16 cellular contexts compared by ENCODE assay signal in genomic region chr13:101231751-101232428, GRCh38.
DNase-seq lines count a peak whose midpoint lies in the region; ATAC-seq and TF ChIP-seq lines count a peak whose summit lies in the region.
"Had no signal": no experiment of that assay in that cellular context is flagged by ENCODE, and none has a peak within 500 bp of the region (broad histone marks: within the 10 kb centered on the region; RNA-seq: fewer than 3 reads in every experiment).

No MANE protein-coding gene starts in this region.

- no peak for ATAC-seq in aorta (ENCODE audit: low FRiP score)
- ATAC-seq: activated naive CD8-positive, alpha-beta T cell treated with anti-CD3 and anti-CD28 coated beads, Interleukin-2, amount 50 U/mL, for 24 hours; stimulated activated naive CD8-positive, alpha-beta T cell treated with anti-CD3 and anti-CD28 coated beads, Interleukin-15, Interleukin-2, amounts not matched to agents 100 U/mL and 50 U/mL, for 24 hours had no signal

- BruUV-seq in mammary epithelial cell (replicated peaks; lab: Mats Ljungman, UMichigan): no TSS peak

- CTCF ChIA-PET in mammary epithelial cell (lab: Charles Lee; ENCODE audit: low non-redundant PET): no interaction called here

- WGBS in mammary epithelial cell (ENCODE audit: low coverage, missing lambda C conversion rate): 88% methylated on average over 5 of the region's 5 CpGs
- WGBS in hepatocyte (ENCODE audit: low lambda C conversion rate, missing lambda C conversion rate): 81% methylated on average over 5 of the region's 5 CpGs
- 72 to 79% (median 76%) methylated on average over 5 of the region's 5 CpGs for WGBS in ovary, 3 donors
- 74 to 88% methylated on average over 5 of the region's 5 CpGs for WGBS in aorta, 2 donors

- no peak for TF ChIP-seq EP300 in ovary (IDR thresholded peaks at IDR 0.05)

- no peaks in the 10 kb centered on the region for H3K9me2 ChIP-seq in hepatocyte (replicated peaks; ENCODE audit: insufficient read depth)

- H3K27me3 ChIP-seq in mammary epithelial cell (ENCODE audit: insufficient read depth, low read length): no peaks in the 10 kb centered on the region
- no peaks in the 10 kb centered on the region for H3K27me3 ChIP-seq in hepatocyte
- H3K27me3 ChIP-seq in ovary: no peaks in the 10 kb centered on the region
- no peaks in the 10 kb centered on the region for H3K27me3 ChIP-seq in aorta (ENCODE audit: control insufficient read depth in 1 of 2, insufficient read depth in 2 of 2, low read length in 1 of 2)
- H3K27me3 ChIP-seq: neural progenitor cell, SJSA1 had no signal

- H4K20me1 ChIP-seq in mammary epithelial cell (ENCODE audit: insufficient read depth, low read length) (no peaks in the 10 kb centered on the region), hepatocyte (ENCODE audit: insufficient read depth, poor library complexity, severe bottlenecking) (no peaks in the 10 kb centered on the region)

- H3K4me2 ChIP-seq in mammary epithelial cell (ENCODE audit: insufficient read depth, low read depth, low read length): no peak overlapping the region
- H3K4me2 ChIP-seq in hepatocyte: no peak overlapping the region
- H3K4me2 ChIP-seq: neural progenitor cell had no signal

- H3K9ac ChIP-seq in mammary epithelial cell (ENCODE audit: insufficient read depth, low read length): no peak overlapping the region
- H3K9ac ChIP-seq: neural progenitor cell had no signal

- no peaks in the 10 kb centered on the region for H3K4me1 ChIP-seq in mammary epithelial cell (ENCODE audit: insufficient read depth, low read length)
- no peaks in the 10 kb centered on the region for H3K4me1 ChIP-seq in hepatocyte (ENCODE audit: insufficient read depth)
- no peaks in the 10 kb centered on the region for H3K4me1 ChIP-seq in ovary (ENCODE audit: insufficient read depth)
- H3K4me1 ChIP-seq in aorta (ENCODE audit: control insufficient read depth in 1 of 2, insufficient read depth in 2 of 2, low read length in 2 of 2): no peaks in the 10 kb centered on the region
- H3K4me1 ChIP-seq: neural progenitor cell, SJSA1 had no signal

- H2AFZ ChIP-seq in mammary epithelial cell (ENCODE audit: low read depth, low read length) (no peak overlapping the region), hepatocyte (no peak overlapping the region)
- H2AFZ ChIP-seq: neural progenitor cell had no signal

- no peak for TF ChIP-seq POLR2A in ovary (IDR thresholded peaks at IDR 0.05)

- H3K27ac ChIP-seq in mammary epithelial cell (ENCODE audit: insufficient read depth, low read depth, low read length): no peak overlapping the region
- H3K27ac ChIP-seq in hepatocyte: no peak overlapping the region
- H3K27ac ChIP-seq in ovary: no peak overlapping the region
- no peak overlapping the region for H3K27ac ChIP-seq in aorta (ENCODE audit: low read depth in 1 of 2, low read length in 2 of 2)
- H3K27ac ChIP-seq: neural progenitor cell, SJSA1 had no signal

- in situ Hi-C loops in mammary epithelial cell (cut with MboI; ENCODE audit: low sequenced_read_pairs in 2 of 2): no loop called here

- no peaks in the 10 kb centered on the region for H3K9me3 ChIP-seq in mammary epithelial cell (replicated peaks; ENCODE audit: insufficient read depth, low read length)
- no peaks in the 10 kb centered on the region for H3K9me3 ChIP-seq in hepatocyte (ENCODE audit: low read depth)
- H3K9me3 ChIP-seq in ovary: no peaks in the 10 kb centered on the region
- H3K9me3 ChIP-seq in aorta (ENCODE audit: control insufficient read depth, low read length): no peaks in the 10 kb centered on the region
- H3K9me3 ChIP-seq: SJSA1 had no signal

- TF ChIP-seq CTCF in mammary epithelial cell (conservative IDR thresholded peaks at IDR 0.05 in 1 of 2, IDR thresholded peaks at IDR 0.05 in 1 of 2; ENCODE audit: extremely low read depth in 1 of 2, insufficient read depth in 1 of 2, low read depth in 1 of 2, low read length in 2 of 2): no peak
- no peak for TF ChIP-seq CTCF in retinal pigment epithelial cell (conservative IDR thresholded peaks at IDR 0.05; ENCODE audit: low read depth, low read length)
- no peak for TF ChIP-seq CTCF in hepatocyte (IDR thresholded peaks at IDR 0.05; ENCODE audit: poor library complexity)
- no peak for TF ChIP-seq CTCF in ovary (IDR thresholded peaks at IDR 0.05)

- no peaks in the 10 kb centered on the region for H3K36me3 ChIP-seq in mammary epithelial cell (ENCODE audit: insufficient read depth, low read length)
- no peaks in the 10 kb centered on the region for H3K36me3 ChIP-seq in hepatocyte (replicated peaks; ENCODE audit: insufficient read depth, low read depth)
- H3K36me3 ChIP-seq in ovary: no peaks in the 10 kb centered on the region
- peaks cover 0 to 1% of the 10 kb centered on the region in 2 donors for H3K36me3 ChIP-seq in aorta (ENCODE audit: control insufficient read depth in 1 of 2, insufficient read depth in 2 of 2, low read length in 1 of 2)
- H3K36me3 ChIP-seq: neural progenitor cell, SJSA1 had no signal

- intact Hi-C loops in mammary epithelial cell (cut with micrococcal nuclease) (no loop called here), ovary (cut with DNase I) (no loop called here), aorta (cut with DNase I) (no loop called here)

- dilution Hi-C loops in mammary epithelial cell (cut with HindIII; ENCODE audit: low sequenced_read_pairs): no loop called here

- H3K79me2 ChIP-seq in mammary epithelial cell (ENCODE audit: insufficient read depth, low read length) (no peaks in the 10 kb centered on the region), hepatocyte (no peaks in the 10 kb centered on the region)

- no peak overlapping the region for H3K4me3 ChIP-seq in mammary epithelial cell (replicated peaks in 1 of 3; ENCODE audit: insufficient read depth in 1 of 3, low read depth in 2 of 3, low read length in 3 of 3)
- no peak overlapping the region for H3K4me3 ChIP-seq in retinal pigment epithelial cell (ENCODE audit: low read length)
- no peak overlapping the region for H3K4me3 ChIP-seq in hepatocyte
- H3K4me3 ChIP-seq in ovary: no peak overlapping the region
- no peak overlapping the region for H3K4me3 ChIP-seq in aorta (ENCODE audit: low read length in 2 of 2)
- H3K4me3 ChIP-seq: neural progenitor cell, SJSA1 had no signal

- DNase-seq in ELR (ENCODE audit: low read depth): peak; percentile 54
- peak; percentile 80 for DNase-seq in LHCN-M2 (ENCODE audit: low read depth)
- peak; percentile 40 for DNase-seq in mammary epithelial cell
- DNase-seq in retinal pigment epithelial cell (ENCODE audit: low read depth): peak; percentile 18
- DNase-seq in hepatocyte (ENCODE audit: low spot score): no peak
- DNase-seq in ovary: no peak
- DNase-seq in cerebellar nuclear complex (lab: John Stamatoyannopoulos, UW): no peak
- DNase-seq in aorta: no peak
- DNase-seq: activated naive CD8-positive, alpha-beta T cell treated with anti-CD3 and anti-CD28 coated beads, Interleukin-2, amount 50 U/mL, for 24 hours; NCI-H526 treated with DMSO at 0.1 percent for 48 hours; OCI-M1; stimulated activated naive CD8-positive, alpha-beta T cell treated with anti-CD3 and anti-CD28 coated beads, Interleukin-15, Interleukin-2, amounts not matched to agents 100 U/mL and 50 U/mL, for 24 hours; T-helper 9 cell; trophoblast cell had no signal

Comparison
In these comparisons a context has a peak if more than half of its experiments do, and no peak if none do; other contexts are left out.
1. DNase-seq: peak in ELR (single experiment), LHCN-M2 (single experiment), mammary epithelial cell (single experiment) and retinal pigment epithelial cell (single experiment); none in hepatocyte (single experiment), ovary (0 of 5), cerebellar nuclear complex (0 of 2) and aorta (0 of 2).